ENCODE assay signal across 8 cellular contexts in the genomic region with DNA sequence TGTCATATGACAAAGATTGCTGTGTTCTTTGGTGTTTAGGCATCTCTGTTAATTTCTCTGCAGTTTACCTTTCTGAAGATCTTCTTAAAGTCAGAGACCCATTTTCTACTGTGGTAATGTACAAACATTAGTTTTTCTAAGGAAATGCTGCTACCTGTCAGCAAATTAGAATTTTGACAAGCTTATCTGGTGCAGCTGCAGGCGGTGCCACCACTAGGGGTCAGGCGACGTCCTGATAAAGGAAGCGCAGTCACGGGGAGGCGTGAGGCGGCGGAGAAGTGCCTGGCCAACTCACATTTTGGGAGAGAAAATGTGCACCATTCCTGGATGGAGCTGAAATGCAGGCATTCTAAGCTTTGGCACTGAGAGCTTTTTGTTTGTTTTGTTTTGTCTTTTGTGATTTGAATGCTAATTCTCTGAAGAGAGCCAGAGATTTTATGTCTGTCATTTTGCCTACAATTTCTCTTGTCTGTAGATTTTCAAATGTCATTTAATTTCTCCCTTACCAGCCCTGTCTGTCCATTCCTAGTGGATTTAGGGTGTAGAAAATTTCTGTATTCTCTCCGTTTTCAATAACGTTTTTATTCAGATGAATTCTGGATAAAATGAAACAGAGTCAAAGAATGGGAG. TPM values are rescaled to one million over a fixed set of nuclear protein-coding genes. Genes with fewer than 3 reads are reported as not detected.
DNase-seq lines count a peak whose midpoint lies in the region; ATAC-seq, FAIRE-seq and TF ChIP-seq lines count a peak whose summit lies in the region.

No MANE protein-coding gene starts in this region.

- H3K36me3 Mint-ChIP-seq in activated T-helper 1 cell treated with anti-CD3 and anti-CD28 coated beads, Interleukin-12 subunit alpha, Interleukin-12 subunit beta, Interleukin-2, Interleukin-4 antibody, amounts not matched to agents 30 ng/mL and 10 ng/mL and 1 ng/mL, durations not matched to agents 14 hours and 24 hours and 36 hours (ENCODE audit: low read depth), result no peaks in the 10 kb centered on the region

- peaks cover 52% of the 10 kb centered on the region for H3K4me1 Mint-ChIP-seq in activated T-helper 1 cell treated with anti-CD3 and anti-CD28 coated beads, Interleukin-12 subunit alpha, Interleukin-12 subunit beta, Interleukin-2, Interleukin-4 antibody, amounts not matched to agents 30 ng/mL and 10 ng/mL and 1 ng/mL, durations not matched to agents 14 hours and 24 hours and 36 hours (ENCODE audit: low read depth)

- H3K4me3 Mint-ChIP-seq in activated T-helper 1 cell treated with anti-CD3 and anti-CD28 coated beads, Interleukin-12 subunit alpha, Interleukin-12 subunit beta, Interleukin-2, Interleukin-4 antibody, amounts not matched to agents 30 ng/mL and 10 ng/mL and 1 ng/mL, durations not matched to agents 14 hours and 24 hours and 36 hours, result peak overlapping the region; percentile 43

- peaks cover 9% of the 10 kb centered on the region for H3K27me3 ChIP-seq in neutrophil

- no peak overlapping the region for H3K27ac Mint-ChIP-seq in activated T-helper 1 cell treated with anti-CD3 and anti-CD28 coated beads, Interleukin-12 subunit alpha, Interleukin-12 subunit beta, Interleukin-2, Interleukin-4 antibody, amounts not matched to agents 30 ng/mL and 10 ng/mL and 1 ng/mL, durations not matched to agents 14 hours and 24 hours and 36 hours

- ATAC-seq in GM21447 (IDR thresholded peaks at IDR 0.05; ENCODE audit: unreplicated experiment), result peak; percentile 54

- no peaks in the 10 kb centered on the region for H3K4me1 ChIP-seq in neutrophil (ENCODE audit: control insufficient read depth in 1 of 2, insufficient read depth in 1 of 2, low read depth in 1 of 2, low read length in 1 of 2)

- no peaks in the 10 kb centered on the region for H3K9me3 Mint-ChIP-seq in activated T-helper 1 cell treated with anti-CD3 and anti-CD28 coated beads, Interleukin-12 subunit alpha, Interleukin-12 subunit beta, Interleukin-2, Interleukin-4 antibody, amounts not matched to agents 30 ng/mL and 10 ng/mL and 1 ng/mL, durations not matched to agents 14 hours and 24 hours and 36 hours

- H3K27ac ChIP-seq in neutrophil, result no peak overlapping the region

- H3K36me3 ChIP-seq in neutrophil, result no peaks in the 10 kb centered on the region

- intact Hi-C loops in activated T-helper 1 cell treated with anti-CD3 and anti-CD28 coated beads, Interleukin-12 subunit alpha, Interleukin-12 subunit beta, Interleukin-2, Interleukin-4 antibody, amounts not matched to agents 30 ng/mL and 10 ng/mL and 1 ng/mL, durations not matched to agents 14 hours and 24 hours and 36 hours (cut with micrococcal nuclease), result loop anchor here (1.0 to 5.0 kb wide), 6 partner anchors 67 to 519 kb away; no protein-coding TSS in a partner anchor

- DNase-seq in D341Med (ENCODE audit: low spot score) (peak; percentile 83), RCC 7860 (ENCODE audit: low spot score) (peak; percentile 26), fibroblast of peridontal ligament (ENCODE audit: extremely low read depth) (peak; percentile 68), stromal cell of bone marrow (ENCODE audit: low read depth) (peak; percentile 50)
- peak; percentile 60 for DNase-seq in Jurkat, Clone E6-1 (ENCODE audit: low read depth, low spot score)
- DNase-seq in activated T-helper 1 cell treated with anti-CD3 and anti-CD28 coated beads, Interleukin-12 subunit alpha, Interleukin-12 subunit beta, Interleukin-2, Interleukin-4 antibody, amounts not matched to agents 30 ng/mL and 10 ng/mL and 1 ng/mL, durations not matched to agents 14 hours and 24 hours and 36 hours (ENCODE audit: low spot score), result peak; percentile 61

- TF ChIP-seq CTCF in neutrophil (IDR thresholded peaks at IDR 0.05), result peak; percentile 82

- FAIRE-seq in RCC 7860 (lab: Jason Lieb, UNC), result no peak

- peaks cover 6% of the 10 kb centered on the region for H3K27me3 Mint-ChIP-seq in activated T-helper 1 cell treated with anti-CD3 and anti-CD28 coated beads, Interleukin-12 subunit alpha, Interleukin-12 subunit beta, Interleukin-2, Interleukin-4 antibody, amounts not matched to agents 30 ng/mL and 10 ng/mL and 1 ng/mL, durations not matched to agents 14 hours and 24 hours and 36 hours (ENCODE audit: insufficient read depth)

- no peaks in the 10 kb centered on the region for H3K9me3 ChIP-seq in neutrophil

- H3K4me3 ChIP-seq in Jurkat, Clone E6-1 (ENCODE audit: low read length), result no peak overlapping the region
- no peak overlapping the region for H3K4me3 ChIP-seq in neutrophil (ENCODE audit: low read depth in 1 of 2, low read length in 1 of 2)

RNA-seq across cellular contexts. Expression of gene SIAH2, which starts 24.9 kb away (rescaled TPM):
- polyA plus RNA-seq in Jurkat, Clone E6-1 (2012; ENCODE audit: insufficient read depth, insufficient read length), result 29.7 TPM
- total RNA-seq in activated T-helper 1 cell treated with anti-CD3 and anti-CD28 coated beads, Interleukin-12 subunit alpha, Interleukin-12 subunit beta, Interleukin-2, Interleukin-4 antibody, amounts not matched to agents 30 ng/mL and 10 ng/mL and 1 ng/mL, durations not matched to agents 14 hours and 24 hours and 36 hours, result 175 and 177 TPM in 2 replicates

Comparison
In these comparisons a context has a peak if more than half of its experiments do, and no peak if none do; other contexts are left out.
1. DNase-seq: peak in every context shown above with its lines; median percentile 83 in D341Med; 68 in fibroblast of peridontal ligament; 61 in activated T-helper 1 cell treated with anti-CD3 and anti-CD28 coated beads, Interleukin-12 subunit alpha, Interleukin-12 subunit beta, Interleukin-2, Interleukin-4 antibody, amounts not matched to agents 30 ng/mL and 10 ng/mL and 1 ng/mL, durations not matched to agents 14 hours and 24 hours and 36 hours; 60 in Jurkat, Clone E6-1; 50 in stromal cell of bone marrow; 26 in RCC 7860.